In the genomic region with DNA sequence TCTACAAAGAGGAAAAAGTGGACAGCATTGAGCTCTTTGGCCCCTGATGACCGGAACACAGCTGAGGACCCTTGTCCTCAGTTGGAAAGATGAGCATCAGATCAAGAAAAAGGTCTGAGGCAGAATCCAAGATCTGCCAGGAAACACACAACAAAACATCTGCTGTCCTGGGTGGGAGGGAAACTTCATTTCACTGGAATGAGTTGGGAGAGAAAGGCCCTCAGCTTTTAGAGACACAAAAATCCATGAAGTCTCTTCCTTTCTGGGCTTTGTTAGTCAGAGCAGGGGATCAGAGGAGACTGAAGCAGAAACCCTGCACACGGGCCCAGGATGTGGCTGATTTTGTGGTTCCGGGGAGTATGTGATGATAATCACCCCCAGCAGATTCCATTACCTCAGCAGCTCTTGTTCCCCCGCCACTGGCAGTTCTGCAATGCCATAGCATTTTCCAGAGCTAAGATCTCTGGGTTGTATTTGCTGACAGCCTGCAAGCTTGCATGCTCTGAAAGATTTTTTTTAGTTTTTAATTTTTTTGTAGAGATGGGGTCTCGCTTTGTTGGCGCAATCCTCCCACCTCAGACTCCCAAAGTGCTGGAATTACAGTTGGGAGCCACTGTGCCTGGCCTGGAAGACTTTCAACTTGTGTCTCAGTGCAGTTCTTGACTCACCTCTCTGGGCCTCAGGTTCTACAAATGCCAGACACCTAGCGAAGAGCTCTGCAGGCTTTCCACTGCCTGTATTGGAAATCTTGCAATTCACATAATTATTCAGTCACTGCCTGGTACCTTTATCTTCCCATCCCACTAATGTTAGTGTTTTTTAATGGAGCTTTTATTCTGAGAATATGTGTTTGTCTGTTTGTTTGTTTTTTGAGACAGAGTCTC, we compare ENCODE assay signal across 9 cellular contexts. TPM values are rescaled to one million over a fixed set of nuclear protein-coding genes. Genes with fewer than 3 reads are reported as not detected.
A peak's percentile ranks its signal among the peaks of the same experiment; 100 is the strongest.
DNase-seq lines count a peak whose midpoint lies in the region; ATAC-seq lines count a peak whose summit lies in the region.
"Had no signal": no experiment of that assay in that cellular context is flagged by ENCODE, and none has a peak within 500 bp of the region (broad histone marks: within the 10 kb centered on the region; RNA-seq: fewer than 3 reads in every experiment).

No MANE protein-coding gene starts in this region.

- DNase-seq in Right ventricle myocardium inferior (ENCODE audit: missing footprints): no peak
- DNase-seq in cardiac septum (ENCODE audit: low spot score): no peak
- peak; percentile 66 for DNase-seq in activated T-cell treated with anti-CD3 and anti-CD28 coated beads for 1 hour (ENCODE audit: low read depth)
- peak; percentile 75 for DNase-seq in kidney tubule cell (ENCODE audit: low spot score)
- DNase-seq in stimulated activated CD8-positive, alpha-beta memory T cell treated with anti-CD3 and anti-CD28 coated beads, Interleukin-4, amount 100 ng/mL, for 48 hours: peak; percentile 81
- no peak for DNase-seq in iPS-NIHi7 (ENCODE audit: extremely low spot score)
- DNase-seq in NCI-H2227 (lab: John Stamatoyannopoulos, UW; ENCODE audit: unreplicated experiment): no peak
- DNase-seq in GM19238 (ENCODE audit: insufficient read length, low spot score): no peak

- peak; percentile 31 for ATAC-seq in Right ventricle myocardium inferior
- ATAC-seq: A549 had no signal

- intact Hi-C loops in Right ventricle myocardium inferior (cut with DNase I): no loop called here
- intact Hi-C loops in cardiac septum (cut with DNase I): no loop called here

RNA-seq across cellular contexts. Expression of a gene that starts 5.8 kb away (rescaled TPM):
- total RNA-seq in Right ventricle myocardium inferior: 15.1 TPM
- total RNA-seq in cardiac septum: 19.8 TPM

RNA-seq across cellular contexts. Expression of a gene that starts 50.3 kb away (rescaled TPM):
- total RNA-seq in Right ventricle myocardium inferior (0.30 TPM), cardiac septum (0.48 TPM)

Comparison
In these comparisons a context has a peak if more than half of its experiments do, and no peak if none do; other contexts are left out.
1. DNase-seq: peak in activated T-cell treated with anti-CD3 and anti-CD28 coated beads for 1 hour (single experiment), kidney tubule cell (single experiment) and stimulated activated CD8-positive, alpha-beta memory T cell treated with anti-CD3 and anti-CD28 coated beads, Interleukin-4, amount 100 ng/mL, for 48 hours (single experiment); none in Right ventricle myocardium inferior (single experiment), cardiac septum (single experiment), iPS-NIHi7 (single experiment), NCI-H2227 (single experiment) and GM19238 (single experiment).